In the genomic region with DNA sequence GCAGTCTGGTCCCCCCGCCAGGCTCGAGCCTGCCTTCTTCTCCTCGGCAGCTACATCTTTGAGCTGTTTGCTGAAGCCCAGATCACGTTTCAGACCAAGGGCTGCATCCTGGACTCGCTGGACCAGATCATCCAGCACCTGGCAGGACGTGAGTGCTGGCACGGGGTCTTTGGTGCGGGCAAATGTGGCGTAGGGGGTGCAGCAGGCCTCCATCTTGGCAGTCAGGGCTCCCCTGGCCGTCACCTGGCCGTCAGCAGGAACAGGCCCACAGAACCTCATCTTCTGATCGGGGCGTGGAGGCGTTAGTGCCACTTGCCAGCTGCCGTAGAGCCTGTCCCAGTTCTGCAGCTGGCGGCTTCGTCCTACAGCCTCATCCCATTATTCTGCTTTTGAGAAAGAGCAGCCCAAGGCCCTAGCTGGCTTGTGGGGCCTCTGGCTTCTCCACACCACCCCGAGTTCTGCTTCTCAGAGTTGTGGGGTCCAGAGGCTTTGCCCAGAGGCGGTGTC, we compare ENCODE assay signal across 17 cellular contexts.
"Had no signal": no experiment of that assay in that cellular context is flagged by ENCODE, and none has a peak within 500 bp of the region (broad histone marks: within the 10 kb centered on the region; RNA-seq: fewer than 3 reads in every experiment).

No MANE protein-coding gene starts in this region.

- H3K4me1 ChIP-seq: neural progenitor cell had no signal

- H3K4me3 ChIP-seq: adrenal gland, cardiac muscle cell, neural progenitor cell, ovary, psoas muscle, thyroid gland had no signal

- H3K9me3 ChIP-seq: adrenal gland, ovary, psoas muscle, thyroid gland had no signal

- H3K9ac ChIP-seq: neural progenitor cell had no signal

- H3K27me3 ChIP-seq: adrenal gland, cardiac muscle cell, neural progenitor cell, ovary, thyroid gland had no signal

- DNase-seq: activated CD4-positive, alpha-beta T cell treated with anti-CD3 and anti-CD28 coated beads, Interleukin-2, amount 10 ng/mL, durations not matched to agents 7 days and 5 days; activated CD8-positive, alpha-beta memory T cell treated with anti-CD3 and anti-CD28 coated beads, Interleukin-2, amount 50 U/mL, for 4 hours; activated gamma-delta T cell; activated T-cell treated with anti-CD3 and anti-CD28 coated beads, Interleukin-2, amount 50 U/mL, for 4 hours; adrenal gland; dermis blood vessel endothelial cell; naive thymus-derived CD4-positive, alpha-beta T cell; ovary; psoas muscle; right cardiac atrium; small intestine; stimulated activated CD4-positive, alpha-beta T cell treated with anti-CD3 and anti-CD28 coated beads, Interleukin-4, amount 100 ng/mL, for 24 hours; thyroid gland had no signal

- H3K4me2 ChIP-seq: neural progenitor cell had no signal

- ATAC-seq: activated CD4-positive, CD25-positive, alpha-beta regulatory T cell treated with anti-CD3 and anti-CD28 coated beads, Interleukin-2, amount 50 U/mL, for 24 hours; activated T-cell treated with anti-CD3 and anti-CD28 coated beads, Interleukin-2, amount 50 U/mL, for 4 hours; naive thymus-derived CD4-positive, alpha-beta T cell; psoas muscle; right cardiac atrium; stimulated activated memory B cell treated with anti-CD40 and anti-IgM and Interleukin-4, amounts not matched to agents 10 μg/mL and 1 μg/mL and 100 μg/mL, for 72 hours had no signal

- H3K36me3 ChIP-seq: cardiac muscle cell, neural progenitor cell, ovary had no signal

- H2AFZ ChIP-seq: neural progenitor cell had no signal

- H3K27ac ChIP-seq: adrenal gland, cardiac muscle cell, neural progenitor cell, ovary, psoas muscle, thyroid gland had no signal
